ENCODE assay signal across 34 cellular contexts in genomic region chr7:114450431-114450830, GRCh38. TPM values are rescaled to one million over a fixed set of nuclear protein-coding genes. Genes with fewer than 3 reads are reported as not detected.
"Had no signal": no experiment of that assay in that cellular context is flagged by ENCODE, and none has a peak within 500 bp of the region (broad histone marks: within the 10 kb centered on the region; RNA-seq: fewer than 3 reads in every experiment).

No MANE protein-coding gene starts in this region.

- H3K27ac Mint-ChIP-seq: dendritic cell treated with granulocyte-macrophage colony-stimulating factor and Interleukin-4, amounts not matched to agents 40 ng/mL and 50 ng/mL, for 4 days; endodermal cell; immature natural killer cell; natural killer cell; stimulated activated naive CD8-positive, alpha-beta T cell treated with anti-CD3 and anti-CD28 coated beads, Interleukin-15, amount 100 ng/mL, for 72 hours had no signal

- H3K4me1 Mint-ChIP-seq: immature natural killer cell; natural killer cell; neural crest cell; stimulated activated naive CD8-positive, alpha-beta T cell treated with anti-CD3 and anti-CD28 coated beads, Interleukin-15, amount 100 ng/mL, for 72 hours had no signal

- H3K27ac ChIP-seq: colonic mucosa, epithelial cell of prostate, lower lobe of right lung, neutrophil, pancreas, right lobe of liver, suprapubic skin, transverse colon, upper lobe of right lung, uterus had no signal

- ATAC-seq: esophagus mucosa; left colon; left ventricle myocardium superior; lower lobe of right lung; natural killer cell; pancreas; right lobe of liver; stimulated activated naive CD8-positive, alpha-beta T cell treated with anti-CD3 and anti-CD28 coated beads, Interleukin-15, amount 100 ng/mL, for 72 hours; upper lobe of right lung had no signal

- H3K4me1 ChIP-seq: colonic mucosa, lower lobe of right lung, right lobe of liver, suprapubic skin, transverse colon, upper lobe of right lung, uterus had no signal

- H3K9me3 ChIP-seq: colonic mucosa, lower lobe of right lung, neutrophil, pancreas, right lobe of liver, suprapubic skin, transverse colon, upper lobe of right lung, uterus had no signal

- H3K36me3 Mint-ChIP-seq: immature natural killer cell, natural killer cell had no signal

- H3K9me3 Mint-ChIP-seq: dendritic cell treated with granulocyte-macrophage colony-stimulating factor and Interleukin-4, amounts not matched to agents 40 ng/mL and 50 ng/mL, for 4 days; neural crest cell had no signal

- DNase-seq: colonic mucosa; effector CD8-positive, alpha-beta T cell; endodermal cell; foreskin melanocyte; glutamatergic neuron; hypothalamus; immature natural killer cell; islet precursor cell; kidney glomerular epithelial cell; left colon; left ventricle myocardium superior; lower lobe of right lung; natural killer cell; pancreas; retina; right lobe of liver; stimulated activated CD4-positive, alpha-beta T cell treated with anti-CD3 and anti-CD28 coated beads, Interleukin-12 subunit alpha, Interleukin-12 subunit beta, amount 100 ng/mL, for 4 hours; stimulated activated CD4-positive, alpha-beta T cell treated with anti-CD3 and anti-CD28 coated beads, Interleukin-1b, Interleukin-23, amount 100 ng/mL, for 48 hours; stimulated activated CD4-positive, alpha-beta T cell treated with anti-CD3 and anti-CD28 coated beads, Interleukin-4, amount 100 ng/mL, for 1 hour; stimulated activated CD8-positive, alpha-beta memory T cell treated with anti-CD3 and anti-CD28 coated beads, Interleukin-4, amount 100 ng/mL, for 48 hours; stimulated activated naive CD4-positive, alpha-beta T cell; stimulated activated naive CD8-positive, alpha-beta T cell treated with anti-CD3 and anti-CD28 coated beads, Interleukin-15, amount 100 ng/mL, for 72 hours; transverse colon; upper lobe of right lung; uterus had no signal

- H3K4me3 ChIP-seq: colonic mucosa, lower lobe of right lung, pancreas, right lobe of liver, smooth muscle cell, suprapubic skin, transverse colon, upper lobe of right lung, uterus had no signal

- H3K27me3 Mint-ChIP-seq: dendritic cell treated with granulocyte-macrophage colony-stimulating factor and Interleukin-4, amounts not matched to agents 40 ng/mL and 50 ng/mL, for 4 days; stimulated activated naive CD8-positive, alpha-beta T cell treated with anti-CD3 and anti-CD28 coated beads, Interleukin-15, amount 100 ng/mL, for 72 hours had no signal

- H3K36me3 ChIP-seq: colonic mucosa, lower lobe of right lung, neutrophil, pancreas, right lobe of liver, suprapubic skin, transverse colon, upper lobe of right lung, uterus had no signal

- H3K27me3 ChIP-seq: colonic mucosa, neutrophil, pancreas, right lobe of liver, suprapubic skin, transverse colon, upper lobe of right lung, uterus had no signal

- H3K4me2 ChIP-seq: smooth muscle cell had no signal

- H3K4me3 Mint-ChIP-seq: dendritic cell treated with granulocyte-macrophage colony-stimulating factor and Interleukin-4, amounts not matched to agents 40 ng/mL and 50 ng/mL, for 4 days; endodermal cell; immature natural killer cell; natural killer cell; neural crest cell; stimulated activated naive CD8-positive, alpha-beta T cell treated with anti-CD3 and anti-CD28 coated beads, Interleukin-15, amount 100 ng/mL, for 72 hours had no signal

RNA-seq across cellular contexts. Expression of gene FOXP2, which starts 35.8 kb away (rescaled TPM):
- total RNA-seq: mononuclear cell, natural killer cell, pulmonary artery endothelial cell had no signal
- polyA plus RNA-seq: immature natural killer cell had no signal
